In genomic region chr13:104705031-104705750, GRCh38 we compare ENCODE assay signal across 27 cellular contexts.
"Had no signal": no experiment of that assay in that cellular context is flagged by ENCODE, and none has a peak within 500 bp of the region (broad histone marks: within the 10 kb centered on the region; RNA-seq: fewer than 3 reads in every experiment).

No MANE protein-coding gene starts in this region.

- ATAC-seq: effector memory CD8-positive, alpha-beta T cell; esophagus mucosa; gastrocnemius medialis; heart right ventricle; left cardiac atrium; left lung; left ventricle myocardium superior; lower lobe of right lung; mucosa of descending colon had no signal

- H3K36me3 Mint-ChIP-seq: mesothelial cell of epicardium had no signal

- H3K9me3 ChIP-seq: colonic mucosa, esophagus squamous epithelium, gastrocnemius medialis, heart right ventricle, left lung, lower lobe of right lung, mucosa of descending colon had no signal

- H3K36me3 ChIP-seq: colonic mucosa, esophagus squamous epithelium, gastrocnemius medialis, heart right ventricle, left lung, lower lobe of right lung had no signal

- H3K4me3 ChIP-seq: colonic mucosa, esophagus squamous epithelium, gastrocnemius medialis, heart right ventricle, left lung, lower lobe of right lung, mucosa of descending colon had no signal

- FAIRE-seq: endometrium, islet of Langerhans, keratinocyte had no signal

- H3K4me1 Mint-ChIP-seq: endodermal cell had no signal

- DNase-seq: colonic mucosa; cortex of kidney; effector CD8-positive, alpha-beta T cell; effector memory CD8-positive, alpha-beta T cell; endodermal cell; erythroblast; esophagus squamous epithelium; foreskin fibroblast; foreskin melanocyte; gastrocnemius medialis; glutamatergic neuron; head of caudate nucleus; heart right ventricle; hippocampal formation; left cardiac atrium; left ventricle myocardium superior; lower lobe of right lung; mesenchymal stem cell; mucosa of descending colon had no signal

- H3K27me3 Mint-ChIP-seq: dendritic cell treated with granulocyte-macrophage colony-stimulating factor and Interleukin-4, amounts not matched to agents 40 ng/mL and 50 ng/mL, for 4 days; effector memory CD8-positive, alpha-beta T cell had no signal

- H3K27me3 ChIP-seq: colonic mucosa, esophagus squamous epithelium, gastrocnemius medialis, left lung had no signal

- H3K4me1 ChIP-seq: colonic mucosa, esophagus squamous epithelium, gastrocnemius medialis, heart right ventricle, left lung, lower lobe of right lung had no signal

- H3K4me3 Mint-ChIP-seq: dendritic cell treated with granulocyte-macrophage colony-stimulating factor and Interleukin-4, amounts not matched to agents 40 ng/mL and 50 ng/mL, for 4 days; effector memory CD8-positive, alpha-beta T cell; endodermal cell; mesothelial cell of epicardium had no signal

- H3K9me3 Mint-ChIP-seq: endodermal cell had no signal

- H3K27ac Mint-ChIP-seq: dendritic cell treated with granulocyte-macrophage colony-stimulating factor and Interleukin-4, amounts not matched to agents 40 ng/mL and 50 ng/mL, for 4 days; effector memory CD8-positive, alpha-beta T cell; endodermal cell; mesothelial cell of epicardium had no signal

- H3K27ac ChIP-seq: colonic mucosa, epithelial cell of prostate, esophagus squamous epithelium, gastrocnemius medialis, heart right ventricle, left lung, lower lobe of right lung had no signal
